ENCODE assay signal across 29 cellular contexts in genomic region chr1:5242850-5243249, GRCh38.
"Had no signal": no experiment of that assay in that cellular context is flagged by ENCODE, and none has a peak within 500 bp of the region (broad histone marks: within the 10 kb centered on the region; RNA-seq: fewer than 3 reads in every experiment).

No MANE protein-coding gene starts in this region.

- H3K9me3 Mint-ChIP-seq: stimulated activated naive CD8-positive, alpha-beta T cell treated with anti-CD3 and anti-CD28 coated beads, Interleukin-15, Interleukin-2, amounts not matched to agents 100 ng/mL and 50 ng/mL, for 24 hours; type B pancreatic cell had no signal

- H3K9me3 ChIP-seq: neutrophil, ovary, psoas muscle, right lobe of liver, sigmoid colon, testis, tibial artery, transverse colon, upper lobe of right lung, uterus had no signal

- H3K4me1 Mint-ChIP-seq: natural killer cell; stimulated activated effector memory CD8-positive, alpha-beta T cell treated with anti-CD3 and anti-CD28 coated beads, Interleukin-12 subunit alpha, Interleukin-12 subunit beta, amount 100 ng/mL, for 72 hours; stimulated activated naive B cell treated with anti-CD40 and anti-IgM and Interleukin-4, amounts not matched to agents 10 μg/mL and 1 μg/mL and 100 μg/mL, for 72 hours had no signal

- H3K9ac ChIP-seq: parathyroid adenoma had no signal

- DNase-seq: naive thymus-derived CD4-positive, alpha-beta T cell; natural killer cell; nucleus accumbens; ovary; posterior cingulate gyrus; psoas muscle; right cardiac atrium; right lobe of liver; sigmoid colon; small intestine; stimulated activated CD4-positive, alpha-beta T cell treated with anti-CD3 and anti-CD28 coated beads, Interleukin-15, amount 100 ng/mL, for 24 hours; stimulated activated CD4-positive, alpha-beta T cell treated with anti-CD3 and anti-CD28 coated beads, Interleukin-2, amount 100 ng/mL, for 24 hours; stimulated activated CD4-positive, alpha-beta T cell treated with anti-CD3 and anti-CD28 coated beads, Interleukin-2, amount 100 ng/mL, for 48 hours; stimulated activated CD4-positive, alpha-beta T cell treated with anti-CD3 and anti-CD28 coated beads, Interleukin-4, amount 100 ng/mL, for 24 hours; stimulated activated naive B cell treated with anti-CD40 and anti-IgM and Interleukin-4, amounts not matched to agents 10 μg/mL and 1 μg/mL and 100 μg/mL, for 72 hours; stimulated activated naive CD4-positive, alpha-beta T cell treated with Interleukin-2 at 50 U/mL for 16 hours; stomach; testis; tibial artery; transverse colon; upper lobe of right lung; uterus had no signal

- H3K27ac Mint-ChIP-seq: natural killer cell; nephron; progenitor cell of endocrine pancreas; stimulated activated effector memory CD8-positive, alpha-beta T cell treated with anti-CD3 and anti-CD28 coated beads, Interleukin-12 subunit alpha, Interleukin-12 subunit beta, amount 100 ng/mL, for 72 hours; stimulated activated naive B cell treated with anti-CD40 and anti-IgM and Interleukin-4, amounts not matched to agents 10 μg/mL and 1 μg/mL and 100 μg/mL, for 72 hours; stimulated activated naive CD8-positive, alpha-beta T cell treated with anti-CD3 and anti-CD28 coated beads, Interleukin-15, Interleukin-2, amounts not matched to agents 100 ng/mL and 50 ng/mL, for 24 hours; type B pancreatic cell had no signal

- H2AFZ ChIP-seq: parathyroid adenoma had no signal

- H3K36me3 Mint-ChIP-seq: natural killer cell; stimulated activated effector memory CD8-positive, alpha-beta T cell treated with anti-CD3 and anti-CD28 coated beads, Interleukin-12 subunit alpha, Interleukin-12 subunit beta, amount 100 ng/mL, for 72 hours; stimulated activated naive B cell treated with anti-CD40 and anti-IgM and Interleukin-4, amounts not matched to agents 10 μg/mL and 1 μg/mL and 100 μg/mL, for 72 hours; type B pancreatic cell had no signal

- H3K36me3 ChIP-seq: neutrophil, ovary, right lobe of liver, sigmoid colon, stomach, tibial artery, transverse colon, upper lobe of right lung, uterus had no signal

- H3K79me2 ChIP-seq: parathyroid adenoma had no signal

- H3K4me3 ChIP-seq: ovary, psoas muscle, right lobe of liver, sigmoid colon, stomach, testis, tibial artery, transverse colon, upper lobe of right lung, uterus had no signal

- H3K4me3 Mint-ChIP-seq: naive thymus-derived CD4-positive, alpha-beta T cell; natural killer cell; nephron; stimulated activated effector memory CD8-positive, alpha-beta T cell treated with anti-CD3 and anti-CD28 coated beads, Interleukin-12 subunit alpha, Interleukin-12 subunit beta, amount 100 ng/mL, for 72 hours; stimulated activated naive B cell treated with anti-CD40 and anti-IgM and Interleukin-4, amounts not matched to agents 10 μg/mL and 1 μg/mL and 100 μg/mL, for 72 hours; stimulated activated naive CD8-positive, alpha-beta T cell treated with anti-CD3 and anti-CD28 coated beads, Interleukin-15, Interleukin-2, amounts not matched to agents 100 ng/mL and 50 ng/mL, for 24 hours; type B pancreatic cell had no signal

- H3K4me1 ChIP-seq: parathyroid adenoma, psoas muscle, right lobe of liver, sigmoid colon, testis, transverse colon, upper lobe of right lung, uterus had no signal

- ATAC-seq: naive thymus-derived CD4-positive, alpha-beta T cell; natural killer cell; psoas muscle; right cardiac atrium; right lobe of liver; stimulated activated effector memory CD8-positive, alpha-beta T cell treated with anti-CD3 and anti-CD28 coated beads, Interleukin-12 subunit alpha, Interleukin-12 subunit beta, amount 100 ng/mL, for 72 hours; stimulated activated naive B cell treated with anti-CD40 and anti-IgM and Interleukin-4, amounts not matched to agents 10 μg/mL and 1 μg/mL and 100 μg/mL, for 72 hours; upper lobe of right lung had no signal

- H3K27ac ChIP-seq: neutrophil, ovary, parathyroid adenoma, psoas muscle, right lobe of liver, sigmoid colon, stomach, testis, tibial artery, transverse colon, upper lobe of right lung, uterus had no signal

- H3K27me3 Mint-ChIP-seq: stimulated activated naive B cell treated with anti-CD40 and anti-IgM and Interleukin-4, amounts not matched to agents 10 μg/mL and 1 μg/mL and 100 μg/mL, for 72 hours; stimulated activated naive CD8-positive, alpha-beta T cell treated with anti-CD3 and anti-CD28 coated beads, Interleukin-15, Interleukin-2, amounts not matched to agents 100 ng/mL and 50 ng/mL, for 24 hours had no signal

- H3K27me3 ChIP-seq: neutrophil, ovary, right lobe of liver, sigmoid colon, testis, tibial artery, transverse colon, upper lobe of right lung, uterus had no signal
